9 cellular contexts compared by ENCODE assay signal in genomic region chr5:989961-990530, GRCh38. TPM values are rescaled to one million over a fixed set of nuclear protein-coding genes. Genes with fewer than 3 reads are reported as not detected.
DNase-seq lines count a peak whose midpoint lies in the region; ATAC-seq and TF ChIP-seq lines count a peak whose summit lies in the region.
"Had no signal": no experiment of that assay in that cellular context is flagged by ENCODE, and none has a peak within 500 bp of the region (broad histone marks: within the 10 kb centered on the region; RNA-seq: fewer than 3 reads in every experiment).

No MANE protein-coding gene starts in this region.

- peak overlapping the region; percentile 54 for H3K4me3 ChIP-seq in BLaER1
- no peak overlapping the region for H3K4me3 ChIP-seq in PC-9
- H3K4me3 ChIP-seq in fibroblast of villous mesenchyme (ENCODE audit: low read depth, low read length), result no peak overlapping the region

- peaks cover 12 to 19% (median 13%) of the 10 kb centered on the region in 3 donors for H3K4me1 Mint-ChIP-seq in naive B cell
- H3K4me1 Mint-ChIP-seq in CD14-positive monocyte, result peaks cover 7% of the 10 kb centered on the region

- H4K20me1 ChIP-seq in BLaER1 (no peaks in the 10 kb centered on the region), PC-9 (ENCODE audit: insufficient read depth) (no peaks in the 10 kb centered on the region)

- peaks cover 3 to 42% (median 10%) of the 10 kb centered on the region in 7 donors for H3K9me3 Mint-ChIP-seq in naive B cell
- H3K9me3 Mint-ChIP-seq in CD14-positive monocyte, result peaks cover 0 to 22% (median 10%) of the 10 kb centered on the region in 7 donors

- no peaks in the 10 kb centered on the region for H3K9me2 ChIP-seq in PC-9 (ENCODE audit: insufficient read depth)

- H3K36me3 Mint-ChIP-seq in naive B cell (peaks cover under 1 to 3% of the 10 kb centered on the region in 2 donors), CD14-positive monocyte (no peaks in the 10 kb centered on the region)

- H3K36me3 ChIP-seq in BLaER1, result peaks cover 3% of the 10 kb centered on the region; the same call in 1 of the 2 replicates
- H3K36me3 ChIP-seq in PC-9 (ENCODE audit: low read depth), result no peaks in the 10 kb centered on the region

- ATAC-seq in naive B cell (ENCODE audit: low read depth in 2 of 2) (peak in 1 of 2 donors; percentile 29), HG03097 (IDR thresholded peaks at IDR 0.05; ENCODE audit: low FRiP score, unreplicated experiment) (no peak)

- no peaks in the 10 kb centered on the region for H3K27me3 ChIP-seq in BLaER1
- H3K27me3 ChIP-seq in PC-9 (ENCODE audit: insufficient read depth, low read depth), result peaks cover 87% of the 10 kb centered on the region

- H3K79me2 ChIP-seq in PC-9 (ENCODE audit: low read depth), result no peaks in the 10 kb centered on the region

- no TSS peak for BruUV-seq in PC-9 (replicated peaks; lab: Mats Ljungman, UMichigan)

- H3K4me2 ChIP-seq in BLaER1 (peak overlapping the region; percentile 97), PC-9 (no peak overlapping the region)

- H3K9me3 ChIP-seq in BLaER1 (peaks cover 35% of the 10 kb centered on the region), PC-9 (ENCODE audit: insufficient read depth, low read depth) (peaks cover 31% of the 10 kb centered on the region)

- CTCF ChIA-PET in PC-9 (lab: Charles Lee), result interaction anchor here (0.7 to 1.2 kb wide), 4 partner anchors 16 to 500 kb away, joined by 3 to 5 read pairs (median 4); no protein-coding TSS in a partner anchor

- peak overlapping the region in 2 of 6 donors; percentile 23 to 68 for H3K27ac Mint-ChIP-seq in naive B cell
- peak overlapping the region in 1 of 7 donors; percentile 46 for H3K27ac Mint-ChIP-seq in CD14-positive monocyte

- H3K27me3 Mint-ChIP-seq in naive B cell, result peaks cover 10 to 39% (median 35%) of the 10 kb centered on the region in 3 donors
- H3K27me3 Mint-ChIP-seq in CD14-positive monocyte (ENCODE audit: low read depth in 3 of 3), result peaks cover 14 to 35% (median 26%) of the 10 kb centered on the region in 3 donors

- H3F3A ChIP-seq in PC-9 (ENCODE audit: insufficient read depth, low read depth), result no peaks in the 10 kb centered on the region

- H3K4me1 ChIP-seq in BLaER1 (peaks cover 67% of the 10 kb centered on the region), PC-9 (replicated peaks; ENCODE audit: insufficient read depth) (peaks cover 8% of the 10 kb centered on the region)

- DNase-seq in PC-9 (peak in 1 of 2 experiments; percentile 52), fibroblast of villous mesenchyme (ENCODE audit: low read depth) (peak; percentile 30), naive B cell (no peak), DMS53 (lab: John Stamatoyannopoulos, UW) (no peak), H4 (ENCODE audit: low spot score) (no peak), CD14-positive monocyte (ENCODE audit: low spot score) (no peak)
- DNase-seq: Karpas-422 had no signal

- TF ChIP-seq CTCF in PC-9 (conservative IDR thresholded peaks at IDR 0.05) (0 out of 2 replicates have a peak, but pooled peaks have one; percentile 21), fibroblast of villous mesenchyme (IDR thresholded peaks at IDR 0.05; ENCODE audit: insufficient read depth, low read depth, low read length) (peak; percentile 33), CD14-positive monocyte (IDR thresholded peaks at IDR 0.05) (no peak)

- H3K9ac ChIP-seq in BLaER1, result peak overlapping the region; percentile 90

- intact Hi-C loops in PC-9 (cut with micrococcal nuclease; ENCODE audit: unreplicated experiment), result loop anchor here (2.0 kb wide), 1 partner anchor 655 kb away; no protein-coding TSS in a partner anchor
- intact Hi-C loops in CD14-positive monocyte (cut with micrococcal nuclease), result no loop called here

- POLR2A ChIA-PET in PC-9 (lab: Charles Lee; ENCODE audit: unreplicated experiment), result no interaction called here

- no peak overlapping the region for H2AFZ ChIP-seq in PC-9

- H3K27ac ChIP-seq in BLaER1 (peak overlapping the region; percentile 99), PC-9 (no peak overlapping the region)

- peak overlapping the region in 6 of 8 donors; percentile 2 to 70 (median 56) for H3K4me3 Mint-ChIP-seq in naive B cell
- H3K4me3 Mint-ChIP-seq in CD14-positive monocyte, result peak overlapping the region in 1 of 2 donors; percentile 43

RNA-seq across cellular contexts. Expression of gene NKD2, which starts 18.6 kb away (rescaled TPM):
- total RNA-seq in PC-9 (2021) (0.57 and 2.6 TPM in 2 replicates), fibroblast of villous mesenchyme (2.2 and 4.2 TPM in 2 replicates)
- polyA plus RNA-seq in naive B cell (ENCODE audit: low read depth in 6 of 6) (under 1 TPM in 1 of 6 donors, not detected in 5; 0.29 TPM), CD14-positive monocyte (not detected)
- total RNA-seq in H4 (2014; rRNA removed; shearing (Covaris generic)), result 0.43 and 2.8 TPM in 2 replicates
